ENCODE assay signal across 17 cellular contexts in the genomic region with DNA sequence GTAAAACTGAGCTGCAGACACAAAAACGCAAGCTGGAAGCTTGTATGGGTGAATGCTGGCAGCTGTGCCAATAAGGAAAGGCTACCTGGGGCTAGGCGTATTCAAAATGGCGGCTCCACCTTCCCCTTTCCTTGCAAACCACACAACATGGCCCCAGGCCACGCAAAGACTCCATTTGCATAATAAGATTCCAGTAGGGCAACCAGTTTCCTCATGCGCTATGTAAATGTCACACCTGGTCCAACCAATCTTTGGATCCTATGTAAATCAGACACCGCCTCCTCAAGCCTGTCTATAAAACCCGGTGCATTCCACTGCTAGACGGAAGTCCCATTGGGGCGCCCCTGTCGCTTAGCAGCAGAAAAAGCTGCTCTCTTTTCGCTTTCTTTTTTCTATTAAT.
"Had no signal": no experiment of that assay in that cellular context is flagged by ENCODE, and none has a peak within 500 bp of the region (broad histone marks: within the 10 kb centered on the region; RNA-seq: fewer than 3 reads in every experiment).

No MANE protein-coding gene starts in this region.

- ATAC-seq: activated CD4-positive, CD25-positive, alpha-beta regulatory T cell treated with anti-CD3 and anti-CD28 coated beads, Interleukin-2, amount 50 U/mL, for 24 hours; heart right ventricle; left lobe of liver; stimulated activated memory B cell treated with anti-CD40 and anti-IgM and Interleukin-4, amounts not matched to agents 10 μg/mL and 1 μg/mL and 100 μg/mL, for 72 hours had no signal

- FAIRE-seq: astrocyte, bronchial epithelial cell, frontal cortex had no signal

- H3K9ac ChIP-seq: parathyroid adenoma had no signal

- H3K27ac Mint-ChIP-seq: activated T-helper 2 cell treated with anti-CD3 and anti-CD28 coated beads, Interferon-gamma antibody, Interleukin-2, Interleukin-4, amounts not matched to agents 10 μg/mL and 5 μg/mL and 100 μg/mL, durations not matched to agents 14 hours and 24 hours and 36 hours; dendritic cell treated with granulocyte-macrophage colony-stimulating factor and Interleukin-4, amounts not matched to agents 40 ng/mL and 50 ng/mL, for 4 days; stimulated activated memory B cell treated with anti-CD40 and anti-IgM and Interleukin-4, amounts not matched to agents 10 μg/mL and 1 μg/mL and 100 μg/mL, for 72 hours had no signal

- H3K4me3 ChIP-seq: heart right ventricle, thyroid gland had no signal

- H2AFZ ChIP-seq: parathyroid adenoma had no signal

- H3K4me1 ChIP-seq: heart right ventricle, parathyroid adenoma had no signal

- H3K9me3 ChIP-seq: thyroid gland had no signal

- H3K27me3 ChIP-seq: heart right ventricle, thyroid gland had no signal

- H3K36me3 Mint-ChIP-seq: stimulated activated memory B cell treated with anti-CD40 and anti-IgM and Interleukin-4, amounts not matched to agents 10 μg/mL and 1 μg/mL and 100 μg/mL, for 72 hours had no signal

- H3K4me3 Mint-ChIP-seq: dendritic cell treated with granulocyte-macrophage colony-stimulating factor and Interleukin-4, amounts not matched to agents 40 ng/mL and 50 ng/mL, for 4 days; neural crest cell; stimulated activated memory B cell treated with anti-CD40 and anti-IgM and Interleukin-4, amounts not matched to agents 10 μg/mL and 1 μg/mL and 100 μg/mL, for 72 hours had no signal

- H3K4me1 Mint-ChIP-seq: stimulated activated memory B cell treated with anti-CD40 and anti-IgM and Interleukin-4, amounts not matched to agents 10 μg/mL and 1 μg/mL and 100 μg/mL, for 72 hours had no signal

- H3K27me3 Mint-ChIP-seq: dendritic cell treated with granulocyte-macrophage colony-stimulating factor and Interleukin-4, amounts not matched to agents 40 ng/mL and 50 ng/mL, for 4 days; stimulated activated memory B cell treated with anti-CD40 and anti-IgM and Interleukin-4, amounts not matched to agents 10 μg/mL and 1 μg/mL and 100 μg/mL, for 72 hours had no signal

- H3K79me2 ChIP-seq: parathyroid adenoma had no signal

- H3K27ac ChIP-seq: heart right ventricle, parathyroid adenoma, thyroid gland had no signal

- DNase-seq: activated CD4-positive, alpha-beta T cell treated with anti-CD3 and anti-CD28 coated beads, Interleukin-2, amount 50 U/mL, for 48 hours; activated naive CD4-positive, alpha-beta T cell treated with anti-CD3 and anti-CD28 coated beads, Interleukin-2, amount 50 U/mL, for 16 hours; effector memory CD4-positive, alpha-beta T cell; heart right ventricle; islet precursor cell; stimulated activated CD4-positive, alpha-beta T cell treated with anti-CD3 and anti-CD28 coated beads, Interleukin-12 subunit alpha, Interleukin-12 subunit beta, amount 100 ng/mL, for 4 hours; thyroid gland had no signal

- H3K36me3 ChIP-seq: heart right ventricle, thyroid gland had no signal
